21 cellular contexts compared by ENCODE assay signal in the genomic region with DNA sequence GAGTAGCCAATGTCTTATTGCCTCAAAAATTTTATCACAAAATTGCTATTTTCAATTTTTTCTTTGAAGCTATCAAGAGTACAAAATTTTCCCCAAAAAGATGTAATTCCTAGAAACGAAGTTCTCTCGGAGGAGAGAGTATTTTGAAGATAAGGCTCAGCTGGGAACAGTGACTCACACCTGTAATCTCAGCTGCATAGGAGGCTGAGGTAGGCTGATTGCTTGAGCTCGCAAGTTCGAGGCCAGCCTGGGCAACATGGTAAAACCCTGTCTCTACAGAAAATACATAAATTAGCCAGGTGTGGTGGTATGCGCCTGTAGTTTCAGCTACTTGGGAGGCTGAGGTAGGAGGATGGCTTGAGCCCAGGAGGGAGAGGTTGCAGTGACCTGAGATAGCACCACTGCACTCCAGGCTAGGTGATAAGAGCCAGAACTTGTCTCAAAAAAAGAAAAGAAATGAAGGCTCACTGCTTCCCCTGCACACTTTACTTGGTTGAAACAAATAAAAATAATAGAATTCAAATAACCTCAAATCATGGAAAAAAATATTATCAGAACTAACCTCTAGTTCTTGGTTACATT. TPM values are rescaled to one million over a fixed set of nuclear protein-coding genes. Genes with fewer than 3 reads are reported as not detected.
DNase-seq lines count a peak whose midpoint lies in the region; ATAC-seq, FAIRE-seq and TF ChIP-seq lines count a peak whose summit lies in the region.
"Had no signal": no experiment of that assay in that cellular context is flagged by ENCODE, and none has a peak within 500 bp of the region (broad histone marks: within the 10 kb centered on the region; RNA-seq: fewer than 3 reads in every experiment).

No MANE protein-coding gene starts in this region.

- H3K9ac ChIP-seq in OCI-LY3 (ENCODE audit: low read length) (no peak overlapping the region), endodermal cell (ENCODE audit: extremely low read depth, low read length, poor library complexity, severe bottlenecking) (no peak overlapping the region)
- H3K9ac ChIP-seq: BLaER1 had no signal

- H3K36me3 Mint-ChIP-seq in endodermal cell (ENCODE audit: low read depth), result peaks cover 38% of the 10 kb centered on the region
- H3K36me3 Mint-ChIP-seq in stimulated activated memory B cell treated with anti-CD40 and anti-IgM and Interleukin-4, amounts not matched to agents 10 μg/mL and 1 μg/mL and 100 μg/mL, for 72 hours, result peaks cover 25% of the 10 kb centered on the region

- H3K27me3 Mint-ChIP-seq in endodermal cell (ENCODE audit: insufficient read depth), result no peaks in the 10 kb centered on the region
- no peaks in the 10 kb centered on the region for H3K27me3 Mint-ChIP-seq in stimulated activated memory B cell treated with anti-CD40 and anti-IgM and Interleukin-4, amounts not matched to agents 10 μg/mL and 1 μg/mL and 100 μg/mL, for 72 hours
- H3K27me3 Mint-ChIP-seq: CD4-positive, alpha-beta memory T cell had no signal

- 0 out of 2 replicates have a peak, but pooled peaks cover 7% of the 10 kb centered on the region for H4K20me1 ChIP-seq in OCI-LY3 (ENCODE audit: insufficient read depth, low read length)

- peak overlapping the region; percentile 73 for H3K4me2 ChIP-seq in OCI-LY3 (ENCODE audit: low read length)
- H3K4me2 ChIP-seq: BLaER1 had no signal

- H3K9me3 Mint-ChIP-seq in endodermal cell, result peaks cover 8% of the 10 kb centered on the region
- peaks cover 7% of the 10 kb centered on the region for H3K9me3 Mint-ChIP-seq in stimulated activated memory B cell treated with anti-CD40 and anti-IgM and Interleukin-4, amounts not matched to agents 10 μg/mL and 1 μg/mL and 100 μg/mL, for 72 hours

- no peak for TF ChIP-seq EP300 in tibial nerve (IDR thresholded peaks at IDR 0.05)

- H3K4me1 ChIP-seq in OCI-LY3 (ENCODE audit: low read length) (peaks cover 49% of the 10 kb centered on the region), endodermal cell (ENCODE audit: control insufficient read depth, insufficient read depth, low read length) (no peaks in the 10 kb centered on the region), tibial nerve (peaks cover 0 to 8% (median 0%) of the 10 kb centered on the region in 4 donors)
- H3K4me1 ChIP-seq: SJCRH30 had no signal

- H3K36me3 ChIP-seq in OCI-LY3 (replicated peaks; ENCODE audit: low read depth, low read length), result peaks cover 14% of the 10 kb centered on the region
- peaks cover 76% of the 10 kb centered on the region for H3K36me3 ChIP-seq in endodermal cell (ENCODE audit: control insufficient read depth, insufficient read depth, low read length)
- peaks cover 0 to 18% (median 0%) of the 10 kb centered on the region in 3 donors for H3K36me3 ChIP-seq in tibial nerve

- H3K4me3 Mint-ChIP-seq in endodermal cell, result no peak overlapping the region
- no peak overlapping the region for H3K4me3 Mint-ChIP-seq in stimulated activated memory B cell treated with anti-CD40 and anti-IgM and Interleukin-4, amounts not matched to agents 10 μg/mL and 1 μg/mL and 100 μg/mL, for 72 hours
- H3K4me3 Mint-ChIP-seq: CD4-positive, alpha-beta memory T cell had no signal

- H3K4me3 ChIP-seq in OCI-LY3 (ENCODE audit: low read length), result no peak overlapping the region
- H3K4me3 ChIP-seq in endodermal cell (ENCODE audit: low read length), result no peak overlapping the region
- H3K4me3 ChIP-seq in tibial nerve, result no peak overlapping the region
- H3K4me3 ChIP-seq: BLaER1, Peyer's patch, SJCRH30 had no signal

- FAIRE-seq in GM12892 (lab: Jason Lieb, UNC), result peak; percentile 5
- FAIRE-seq: H54, HepG2 had no signal

- no peak overlapping the region for H2AFZ ChIP-seq in OCI-LY3 (ENCODE audit: low read depth, low read length)

- TF ChIP-seq POLR2A in GM12892 (IDR thresholded peaks at IDR 0.05; ENCODE audit: low read depth, low read length) (no peak), tibial nerve (IDR thresholded peaks at IDR 0.05) (no peak)

- 0 out of 2 replicates have a peak overlapping the region, but pooled peaks have one; percentile 64 for H3K27ac ChIP-seq in OCI-LY3 (ENCODE audit: low read length)
- no peak overlapping the region for H3K27ac ChIP-seq in endodermal cell (ENCODE audit: low read depth, low read length)
- no peak overlapping the region for H3K27ac ChIP-seq in tibial nerve
- H3K27ac ChIP-seq: BLaER1, Peyer's patch, SJCRH30 had no signal

- ATAC-seq in stimulated activated memory B cell treated with anti-CD40 and anti-IgM and Interleukin-4, amounts not matched to agents 10 μg/mL and 1 μg/mL and 100 μg/mL, for 72 hours, result no peak
- ATAC-seq: HepG2 had no signal

- no peaks in the 10 kb centered on the region for H3K4me1 Mint-ChIP-seq in endodermal cell
- H3K4me1 Mint-ChIP-seq in stimulated activated memory B cell treated with anti-CD40 and anti-IgM and Interleukin-4, amounts not matched to agents 10 μg/mL and 1 μg/mL and 100 μg/mL, for 72 hours, result peaks cover 50% of the 10 kb centered on the region

- DNase-seq in GM12892 (ENCODE audit: insufficient read length) (no peak), endodermal cell (peak; percentile 45), tibial nerve (ENCODE audit: low spot score in 2 of 2) (no peak), activated gamma-delta T cell (lab: John Stamatoyannopoulos, UW) (no peak), AG08395 (ENCODE audit: low spot score) (no peak)
- DNase-seq: CD4-positive, alpha-beta memory T cell; DND-41; KG1; NCI-H1092 treated with DMSO at 0.1 percent for 48 hours; NCI-H1436 treated with DMSO at 0.1 percent for 48 hours; NCI-H2029; NCI-H2227 treated with DMSO at 0.1 percent for 48 hours; NCI-H510A treated with DMSO at 0.1 percent for 48 hours; NCI-H748 treated with DMSO at 0.1 percent for 48 hours; Peyer's patch; SJCRH30 had no signal

- peaks cover 72% of the 10 kb centered on the region for H3K79me2 ChIP-seq in OCI-LY3 (ENCODE audit: low read length)

- no peaks in the 10 kb centered on the region; the same call in 1 of the 2 replicates for H3K9me3 ChIP-seq in OCI-LY3 (ENCODE audit: insufficient read depth, low read length)
- H3K9me3 ChIP-seq in endodermal cell (ENCODE audit: control insufficient read depth, low read length), result peaks cover 11% of the 10 kb centered on the region
- peaks cover 0 to 12% (median 0%) of the 10 kb centered on the region in 4 donors for H3K9me3 ChIP-seq in tibial nerve
- H3K9me3 ChIP-seq: Peyer's patch had no signal

- TF ChIP-seq CTCF in OCI-LY3 (IDR thresholded peaks at IDR 0.05; ENCODE audit: low read depth, low read length) (no peak), endodermal cell (conservative IDR thresholded peaks at IDR 0.05) (no peak), tibial nerve (IDR thresholded peaks at IDR 0.05) (no peak)

- 88 to 100% methylated on average over 3 to 5 of the region's 5 CpGs for WGBS in endodermal cell (ENCODE audit: insufficient coverage in 1 of 2, insufficient read length in 1 of 2), 2 experiments
- 92% methylated on average over 5 of the region's 5 CpGs for WGBS in tibial nerve, 2 donors

- no peaks in the 10 kb centered on the region for H3K27me3 ChIP-seq in OCI-LY3 (ENCODE audit: low read depth, low read length)
- no peaks in the 10 kb centered on the region for H3K27me3 ChIP-seq in endodermal cell (ENCODE audit: control insufficient read depth, insufficient read depth, low read length, poor library complexity, severe bottlenecking)
- no peaks in the 10 kb centered on the region for H3K27me3 ChIP-seq in tibial nerve
- H3K27me3 ChIP-seq: BLaER1, Peyer's patch, SJCRH30 had no signal

- no peak overlapping the region for H3K27ac Mint-ChIP-seq in endodermal cell
- H3K27ac Mint-ChIP-seq in stimulated activated memory B cell treated with anti-CD40 and anti-IgM and Interleukin-4, amounts not matched to agents 10 μg/mL and 1 μg/mL and 100 μg/mL, for 72 hours, result peak overlapping the region; percentile 90

RNA-seq across cellular contexts. Expression of a gene that starts 22.2 kb away (rescaled TPM):
- polyA plus RNA-seq in GM12892 (2012; ENCODE audit: missing spikeins), result 41.7 TPM
- total RNA-seq in endodermal cell (100 to 1,000 TPM; 131 to 170 TPM), tibial nerve (100 to 1,000 TPM in 1 of 4 donors, 10 to 100 TPM in 3; 78.1 to 127 (median 82.3) TPM)
- 85.3 TPM for polyA plus RNA-seq in endodermal cell (2013, experiment 1 of 2)
- 95.6 TPM for polyA plus RNA-seq in endodermal cell (2013, experiment 2 of 2)
